In the genomic region with DNA sequence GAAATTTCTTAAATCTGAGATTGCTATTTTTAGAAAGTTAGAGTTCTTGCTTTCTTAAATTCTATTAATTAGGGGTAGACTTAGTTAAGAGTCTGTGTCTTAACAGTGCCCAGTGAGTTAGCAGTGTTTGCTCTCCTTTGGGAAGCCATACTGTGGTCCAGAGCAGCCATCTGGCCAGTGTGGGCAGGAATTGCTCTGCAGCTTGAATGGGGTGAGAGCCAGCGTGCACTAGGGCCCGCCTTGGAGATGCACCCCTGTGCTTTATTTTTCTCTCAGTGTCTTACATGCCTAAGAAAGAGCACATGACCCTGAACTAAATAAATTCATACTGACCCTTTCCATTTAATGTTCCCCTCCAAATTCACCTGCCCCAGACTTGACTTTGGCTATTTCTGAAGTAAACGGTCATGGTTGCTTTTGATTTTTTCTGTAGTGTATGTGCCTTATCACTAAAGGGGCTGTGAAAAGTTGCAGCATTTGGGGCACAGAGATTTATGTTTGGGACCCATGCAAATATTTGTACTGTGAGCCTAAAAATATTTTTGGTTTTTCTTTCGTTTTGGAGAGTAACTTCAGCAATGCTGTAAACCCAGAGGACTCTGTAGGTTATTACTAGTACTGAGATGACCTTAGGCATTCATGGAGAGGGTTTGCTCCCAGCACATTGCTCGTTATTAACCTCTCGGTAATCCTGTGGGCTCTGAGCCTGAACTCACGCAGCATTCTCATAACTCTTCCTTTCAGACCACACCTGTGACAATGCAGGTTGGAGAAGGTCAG, we compare ENCODE assay signal across 18 cellular contexts. TPM values are rescaled to one million over a fixed set of nuclear protein-coding genes. Genes with fewer than 3 reads are reported as not detected.
DNase-seq lines count a peak whose midpoint lies in the region; ATAC-seq and TF ChIP-seq lines count a peak whose summit lies in the region.
"Had no signal": no experiment of that assay in that cellular context is flagged by ENCODE, and none has a peak within 500 bp of the region (broad histone marks: within the 10 kb centered on the region; RNA-seq: fewer than 3 reads in every experiment).

No MANE protein-coding gene starts in this region.

- TF ChIP-seq POLR2A in body of pancreas (IDR thresholded peaks at IDR 0.05): no peak

- intact Hi-C loops in right cardiac atrium (cut with DNase I) (loop anchor here in 1 of 4 donors (10.0 kb wide), 1 partner anchor 82 kb away; no protein-coding TSS in a partner anchor), body of pancreas (cut with DNase I) (no loop called here)

- TF ChIP-seq CTCF in right atrium auricular region (IDR thresholded peaks at IDR 0.05) (no peak), body of pancreas (IDR thresholded peaks at IDR 0.05) (no peak)

- DNase-seq in right cardiac atrium (peak in 1 of 3 donors; percentile 28), right atrium auricular region (ENCODE audit: low spot score) (no peak), body of pancreas (no peak), NCI-H2196 (lab: John Stamatoyannopoulos, UW; ENCODE audit: unreplicated experiment) (no peak), AML-193 (lab: John Stamatoyannopoulos, UW) (no peak)
- no peak for DNase-seq in activated CD8-positive, alpha-beta T cell treated with anti-CD3 and anti-CD28 coated beads, Interleukin-2, amount 10 ng/mL, durations not matched to agents 7 days and 5 days
- no peak for DNase-seq in stimulated activated naive B cell treated with anti-CD40 and anti-IgM and Interleukin-4, amounts not matched to agents 10 μg/mL and 1 μg/mL and 100 μg/mL, for 72 hours
- DNase-seq: activated T-cell treated with anti-CD3 and anti-CD28 coated beads for 4 hours, GOT3, heart right ventricle, kidney, mucosa of descending colon, NCI-H1436, NCI-H345, PC-9, small intestine had no signal

- peak overlapping the region; percentile 13 for H3K27ac ChIP-seq in right cardiac atrium (ENCODE audit: low read length)
- H3K27ac ChIP-seq in right atrium auricular region: no peak overlapping the region
- H3K27ac ChIP-seq in body of pancreas: no peak overlapping the region
- H3K27ac ChIP-seq: epithelial cell of prostate, heart right ventricle, PC-9 had no signal

- H3K4me1 Mint-ChIP-seq in activated CD8-positive, alpha-beta T cell treated with anti-CD3 and anti-CD28 coated beads, Interleukin-2, amount 10 ng/mL, durations not matched to agents 7 days and 5 days (ENCODE audit: low read depth): peaks cover 43% of the 10 kb centered on the region
- peaks cover 22 to 47% of the 10 kb centered on the region in 2 donors for H3K4me1 Mint-ChIP-seq in stimulated activated naive B cell treated with anti-CD40 and anti-IgM and Interleukin-4, amounts not matched to agents 10 μg/mL and 1 μg/mL and 100 μg/mL, for 72 hours

- H3K36me3 Mint-ChIP-seq in activated CD8-positive, alpha-beta T cell treated with anti-CD3 and anti-CD28 coated beads, Interleukin-2, amount 10 ng/mL, durations not matched to agents 7 days and 5 days (ENCODE audit: low read depth): peaks cover 74% of the 10 kb centered on the region
- H3K36me3 Mint-ChIP-seq in stimulated activated naive B cell treated with anti-CD40 and anti-IgM and Interleukin-4, amounts not matched to agents 10 μg/mL and 1 μg/mL and 100 μg/mL, for 72 hours: peaks cover 54 to 64% of the 10 kb centered on the region in 2 donors

- POLR2A ChIA-PET in activated CD8-positive, alpha-beta T cell treated with anti-CD3 and anti-CD28 coated beads, Interleukin-2, amount 10 ng/mL, durations not matched to agents 7 days and 5 days (lab: Charles Lee): interaction anchor here (1.4 kb wide), 1 partner anchor 71 kb away, joined by 3 read pairs; the partner anchor contains the start of gene NFYC

- H3K9me3 ChIP-seq in right cardiac atrium (ENCODE audit: control insufficient read depth, low read length) (no peaks in the 10 kb centered on the region), right atrium auricular region (no peaks in the 10 kb centered on the region), body of pancreas (no peaks in the 10 kb centered on the region)
- H3K9me3 ChIP-seq: heart right ventricle, mucosa of descending colon had no signal

- H3K36me3 ChIP-seq in right atrium auricular region (peaks cover 95% of the 10 kb centered on the region), body of pancreas (replicated peaks in 1 of 2; ENCODE audit: insufficient read depth in 1 of 2, low read depth in 2 of 2) (peaks cover 6 to 40% of the 10 kb centered on the region in 2 donors)

- 84% methylated on average over 7 of the region's 7 CpGs for WGBS in right cardiac atrium
- 78 to 85% methylated on average over 7 of the region's 7 CpGs for WGBS in body of pancreas, 2 donors

- H3K9me3 Mint-ChIP-seq in activated CD8-positive, alpha-beta T cell treated with anti-CD3 and anti-CD28 coated beads, Interleukin-2, amount 10 ng/mL, durations not matched to agents 7 days and 5 days (ENCODE audit: insufficient read depth): no peaks in the 10 kb centered on the region
- no peaks in the 10 kb centered on the region for H3K9me3 Mint-ChIP-seq in stimulated activated naive B cell treated with anti-CD40 and anti-IgM and Interleukin-4, amounts not matched to agents 10 μg/mL and 1 μg/mL and 100 μg/mL, for 72 hours

- ATAC-seq in right cardiac atrium (no peak), GM21381 (IDR thresholded peaks at IDR 0.05; ENCODE audit: unreplicated experiment) (peak; percentile 59), body of pancreas (no peak)
- no peak for ATAC-seq in activated CD8-positive, alpha-beta T cell treated with anti-CD3 and anti-CD28 coated beads, Interleukin-2, amount 10 ng/mL, durations not matched to agents 7 days and 5 days
- ATAC-seq in stimulated activated naive B cell treated with anti-CD40 and anti-IgM and Interleukin-4, amounts not matched to agents 10 μg/mL and 1 μg/mL and 100 μg/mL, for 72 hours (replicated peaks): no peak
- ATAC-seq: heart right ventricle, mucosa of descending colon had no signal

- H3K4me3 Mint-ChIP-seq in activated CD8-positive, alpha-beta T cell treated with anti-CD3 and anti-CD28 coated beads, Interleukin-2, amount 10 ng/mL, durations not matched to agents 7 days and 5 days: no peak overlapping the region
- peak overlapping the region in 1 of 2 donors; percentile 17 for H3K4me3 Mint-ChIP-seq in stimulated activated naive B cell treated with anti-CD40 and anti-IgM and Interleukin-4, amounts not matched to agents 10 μg/mL and 1 μg/mL and 100 μg/mL, for 72 hours

- no peaks in the 10 kb centered on the region for H3K27me3 ChIP-seq in right cardiac atrium (ENCODE audit: control insufficient read depth, insufficient read depth)
- no peaks in the 10 kb centered on the region for H3K27me3 ChIP-seq in right atrium auricular region
- H3K27me3 ChIP-seq in body of pancreas: no peaks in the 10 kb centered on the region
- H3K27me3 ChIP-seq: heart right ventricle had no signal

- H3K4me3 ChIP-seq in right cardiac atrium (ENCODE audit: low read length): no peak overlapping the region
- H3K4me3 ChIP-seq in right atrium auricular region: no peak overlapping the region
- H3K4me3 ChIP-seq in body of pancreas: no peak overlapping the region
- H3K4me3 ChIP-seq: heart right ventricle, mucosa of descending colon, PC-9 had no signal

- H3K27me3 Mint-ChIP-seq in activated CD8-positive, alpha-beta T cell treated with anti-CD3 and anti-CD28 coated beads, Interleukin-2, amount 10 ng/mL, durations not matched to agents 7 days and 5 days (ENCODE audit: low read depth): no peaks in the 10 kb centered on the region
- no peaks in the 10 kb centered on the region for H3K27me3 Mint-ChIP-seq in stimulated activated naive B cell treated with anti-CD40 and anti-IgM and Interleukin-4, amounts not matched to agents 10 μg/mL and 1 μg/mL and 100 μg/mL, for 72 hours

- CTCF ChIA-PET in activated CD8-positive, alpha-beta T cell treated with anti-CD3 and anti-CD28 coated beads, Interleukin-2, amount 10 ng/mL, durations not matched to agents 7 days and 5 days (lab: Charles Lee): interaction anchor here (4.9 kb wide), 1 partner anchor 12 kb away, joined by 78 read pairs; no protein-coding TSS in a partner anchor

- H3K4me1 ChIP-seq in right cardiac atrium (ENCODE audit: control insufficient read depth, insufficient read depth, low read length): no peaks in the 10 kb centered on the region
- peaks cover 0 to 25% of the 10 kb centered on the region in 2 donors for H3K4me1 ChIP-seq in right atrium auricular region
- no peaks in the 10 kb centered on the region for H3K4me1 ChIP-seq in body of pancreas

- peak overlapping the region; percentile 57 for H3K27ac Mint-ChIP-seq in activated CD8-positive, alpha-beta T cell treated with anti-CD3 and anti-CD28 coated beads, Interleukin-2, amount 10 ng/mL, durations not matched to agents 7 days and 5 days
- peak overlapping the region; percentile 51 for H3K27ac Mint-ChIP-seq in stimulated activated naive B cell treated with anti-CD40 and anti-IgM and Interleukin-4, amounts not matched to agents 10 μg/mL and 1 μg/mL and 100 μg/mL, for 72 hours

RNA-seq across cellular contexts. Expression of gene KCNQ4, which starts 21.3 kb away (rescaled TPM):
- total RNA-seq in right cardiac atrium (1 to 10 TPM in 2 of 4 donors, under 1 TPM in 2; 0.71 to 1.8 (median 1.00) TPM), right atrium auricular region (1 to 10 TPM; 1.0 to 1.7 TPM), body of pancreas (1 to 10 TPM; 1.8 to 4.0 TPM)
- polyA plus RNA-seq in right cardiac atrium: 0.88 TPM
- under 1 TPM; 0.73 to 0.87 TPM for total RNA-seq in activated CD8-positive, alpha-beta T cell treated with anti-CD3 and anti-CD28 coated beads, Interleukin-2, amount 10 ng/mL, durations not matched to agents 7 days and 5 days
